In the genomic region with DNA sequence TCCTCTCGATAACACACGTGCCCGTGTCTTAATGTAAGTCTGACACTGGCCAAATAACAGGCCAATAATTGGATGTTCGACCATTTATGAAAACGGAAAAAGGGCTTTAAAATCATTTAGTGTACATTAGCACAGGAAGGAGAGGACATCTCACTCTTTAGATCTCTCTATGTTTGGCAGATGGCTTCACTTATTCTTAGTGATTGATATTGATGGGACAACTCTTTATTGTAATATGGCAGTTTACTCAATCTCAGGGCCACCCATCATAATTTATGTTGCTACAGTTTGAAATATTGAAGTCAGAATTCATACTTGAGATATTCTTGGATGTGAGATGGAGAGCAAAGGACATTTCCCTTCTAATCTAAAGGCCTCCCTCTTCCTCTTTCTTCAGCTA, we compare ENCODE assay signal across 23 cellular contexts.
"Had no signal": no experiment of that assay in that cellular context is flagged by ENCODE, and none has a peak within 500 bp of the region (broad histone marks: within the 10 kb centered on the region; RNA-seq: fewer than 3 reads in every experiment).

No MANE protein-coding gene starts in this region.

- H3K36me3 ChIP-seq: brain microvascular endothelial cell, WERI-Rb-1 had no signal

- H3K27me3 ChIP-seq: brain microvascular endothelial cell had no signal

- H3K4me3 ChIP-seq: coronary artery, dorsolateral prefrontal cortex had no signal

- DNase-seq: activated B cell treated with CpG ODN at 0.5 μM for 24 hours; activated CD4-positive, alpha-beta T cell treated with anti-CD3 and anti-CD28 coated beads for 48 hours; activated CD4-positive, alpha-beta T cell treated with anti-CD3 and anti-CD28 coated beads, Interleukin-2, amount 50 U/mL, for 1 hour; activated CD4-positive, alpha-beta T cell treated with anti-CD3 and anti-CD28 coated beads, Interleukin-2, amount 50 U/mL, for 48 hours; activated CD8-positive, alpha-beta memory T cell treated with anti-CD3 and anti-CD28 coated beads for 24 hours; activated CD8-positive, alpha-beta T cell treated with anti-CD3 and anti-CD28 coated beads for 36 hours; activated effector memory CD4-positive, alpha-beta T cell treated with Interleukin-2 at 50 U/mL for 16 hours; activated gamma-delta T cell treated with Interleukin-2 at 50 U/mL for 16 hours; activated naive CD4-positive, alpha-beta T cell treated with anti-CD3 and anti-CD28 coated beads, Interleukin-2, amount 50 U/mL, for 16 hours; activated naive CD4-positive, alpha-beta T cell treated with Interleukin-2 at 50 U/mL for 16 hours; activated T-cell treated with anti-CD3 and anti-CD28 coated beads, Interleukin-2, amount 50 U/mL, for 4 hours; amniotic stem cell; anterior cingulate cortex; brain microvascular endothelial cell; dorsolateral prefrontal cortex; effector memory CD4-positive, alpha-beta T cell; endodermal cell; foreskin fibroblast; head of caudate nucleus; hippocampal formation; T1000; WERI-Rb-1 had no signal

- H3K27ac ChIP-seq: brain microvascular endothelial cell, coronary artery, dorsolateral prefrontal cortex, WERI-Rb-1 had no signal
